In genomic region chrX:10047631-10048030, GRCh38 we compare ENCODE assay signal across 22 cellular contexts.
DNase-seq lines count a peak whose midpoint lies in the region; ATAC-seq and TF ChIP-seq lines count a peak whose summit lies in the region.
"Had no signal": no experiment of that assay in that cellular context is flagged by ENCODE, and none has a peak within 500 bp of the region (broad histone marks: within the 10 kb centered on the region; RNA-seq: fewer than 3 reads in every experiment).

No MANE protein-coding gene starts in this region.

- peak; percentile 27 for DNase-seq in sciatic nerve (ENCODE audit: low spot score)
- no peak for DNase-seq in activated T-helper 1 cell treated with anti-CD3 and anti-CD28 coated beads, Interleukin-12 subunit alpha, Interleukin-12 subunit beta, Interleukin-2, Interleukin-4 antibody, amounts not matched to agents 30 ng/mL and 10 ng/mL and 1 ng/mL, durations not matched to agents 14 hours and 24 hours and 36 hours (ENCODE audit: low spot score)
- no peak for DNase-seq in activated CD4-positive, alpha-beta T cell treated with anti-CD3 and anti-CD28 coated beads, Interleukin-2, amount 50 U/mL, for 1 hour
- DNase-seq in glutamatergic neuron, result no peak
- DNase-seq: ACHN; activated CD8-positive, alpha-beta T cell treated with anti-CD3 and anti-CD28 coated beads, Interleukin-2, amount 10 ng/mL, durations not matched to agents 7 days and 5 days; activated naive CD8-positive, alpha-beta T cell treated with anti-CD3 and anti-CD28 coated beads, Interleukin-2, amount 10 ng/mL, durations not matched to agents 7 days and 5 days; activated T-cell treated with anti-CD3 and anti-CD28 coated beads, Interleukin-2, amount 50 U/mL, for 4 hours; MM.1S; NCI-H69; stimulated activated CD4-positive, alpha-beta T cell treated with anti-CD3 and anti-CD28 coated beads, Interleukin-2, amount 100 ng/mL, for 24 hours; stimulated activated naive CD8-positive, alpha-beta T cell treated with anti-CD3 and anti-CD28 coated beads, Interleukin-15, Interleukin-2, amounts not matched to agents 100 U/mL and 50 U/mL, for 24 hours; T-helper 2 cell; uterus; WERI-Rb-1 had no signal

- H3K4me3 Mint-ChIP-seq in activated T-helper 1 cell treated with anti-CD3 and anti-CD28 coated beads, Interleukin-12 subunit alpha, Interleukin-12 subunit beta, Interleukin-2, Interleukin-4 antibody, amounts not matched to agents 30 ng/mL and 10 ng/mL and 1 ng/mL, durations not matched to agents 14 hours and 24 hours and 36 hours, result no peak overlapping the region
- H3K4me3 Mint-ChIP-seq in glutamatergic neuron (ENCODE audit: unreplicated experiment), result no peak overlapping the region
- H3K4me3 Mint-ChIP-seq: activated CD8-positive, alpha-beta T cell treated with anti-CD3 and anti-CD28 coated beads, Interleukin-2, amount 10 ng/mL, durations not matched to agents 7 days and 5 days; activated naive CD8-positive, alpha-beta T cell treated with anti-CD3 and anti-CD28 coated beads, Interleukin-2, amount 10 ng/mL, durations not matched to agents 7 days and 5 days; activated T-cell treated with anti-CD3 and anti-CD28 coated beads, Interleukin-2, amount 50 U/mL, for 4 hours; CD14-positive monocyte; dendritic cell treated with granulocyte-macrophage colony-stimulating factor and Interleukin-4, amounts not matched to agents 40 ng/mL and 50 ng/mL, for 4 days had no signal

- no peaks in the 10 kb centered on the region for H3K27me3 ChIP-seq in ACC112 (ENCODE audit: insufficient read depth, low read length)
- no peaks in the 10 kb centered on the region for H3K27me3 ChIP-seq in HUES64 (ENCODE audit: insufficient read depth, low read length)
- no peaks in the 10 kb centered on the region for H3K27me3 ChIP-seq in gastroesophageal sphincter
- H3K27me3 ChIP-seq: uterus had no signal

- TF ChIP-seq EP300 in gastroesophageal sphincter (IDR thresholded peaks at IDR 0.05), result no peak

- H3K9me3 Mint-ChIP-seq in activated T-helper 1 cell treated with anti-CD3 and anti-CD28 coated beads, Interleukin-12 subunit alpha, Interleukin-12 subunit beta, Interleukin-2, Interleukin-4 antibody, amounts not matched to agents 30 ng/mL and 10 ng/mL and 1 ng/mL, durations not matched to agents 14 hours and 24 hours and 36 hours, result no peaks in the 10 kb centered on the region
- peaks cover 2% of the 10 kb centered on the region for H3K9me3 Mint-ChIP-seq in glutamatergic neuron (ENCODE audit: unreplicated experiment)
- H3K9me3 Mint-ChIP-seq: activated naive CD8-positive, alpha-beta T cell treated with anti-CD3 and anti-CD28 coated beads, Interleukin-2, amount 10 ng/mL, durations not matched to agents 7 days and 5 days; activated T-cell treated with anti-CD3 and anti-CD28 coated beads, Interleukin-2, amount 50 U/mL, for 4 hours; dendritic cell treated with granulocyte-macrophage colony-stimulating factor and Interleukin-4, amounts not matched to agents 40 ng/mL and 50 ng/mL, for 4 days had no signal

- no peak overlapping the region for H3K27ac Mint-ChIP-seq in activated T-helper 1 cell treated with anti-CD3 and anti-CD28 coated beads, Interleukin-12 subunit alpha, Interleukin-12 subunit beta, Interleukin-2, Interleukin-4 antibody, amounts not matched to agents 30 ng/mL and 10 ng/mL and 1 ng/mL, durations not matched to agents 14 hours and 24 hours and 36 hours
- H3K27ac Mint-ChIP-seq in glutamatergic neuron (ENCODE audit: unreplicated experiment), result no peak overlapping the region
- H3K27ac Mint-ChIP-seq: activated CD8-positive, alpha-beta T cell treated with anti-CD3 and anti-CD28 coated beads, Interleukin-2, amount 10 ng/mL, durations not matched to agents 7 days and 5 days; activated naive CD8-positive, alpha-beta T cell treated with anti-CD3 and anti-CD28 coated beads, Interleukin-2, amount 10 ng/mL, durations not matched to agents 7 days and 5 days; CD14-positive monocyte; dendritic cell treated with granulocyte-macrophage colony-stimulating factor and Interleukin-4, amounts not matched to agents 40 ng/mL and 50 ng/mL, for 4 days had no signal

- H2AFZ ChIP-seq in ACC112 (ENCODE audit: low read length, unreplicated experiment), result no peak overlapping the region

- H3K36me3 Mint-ChIP-seq in activated T-helper 1 cell treated with anti-CD3 and anti-CD28 coated beads, Interleukin-12 subunit alpha, Interleukin-12 subunit beta, Interleukin-2, Interleukin-4 antibody, amounts not matched to agents 30 ng/mL and 10 ng/mL and 1 ng/mL, durations not matched to agents 14 hours and 24 hours and 36 hours (ENCODE audit: low read depth), result no peaks in the 10 kb centered on the region
- H3K36me3 Mint-ChIP-seq in glutamatergic neuron (ENCODE audit: unreplicated experiment), result no peaks in the 10 kb centered on the region
- H3K36me3 Mint-ChIP-seq: activated naive CD8-positive, alpha-beta T cell treated with anti-CD3 and anti-CD28 coated beads, Interleukin-2, amount 10 ng/mL, durations not matched to agents 7 days and 5 days; CD14-positive monocyte had no signal

- TF ChIP-seq CTCF in gastroesophageal sphincter (IDR thresholded peaks at IDR 0.05), result no peak
- TF ChIP-seq CTCF in glutamatergic neuron (IDR thresholded peaks at IDR 0.05; ENCODE audit: partially characterized antibody, unreplicated experiment), result no peak

- WGBS in HUES64, result 64% methylated on average over 6 of the region's 6 CpGs
- WGBS in gastroesophageal sphincter (ENCODE audit: low coverage in 1 of 2), 2 donors, result 42% methylated on average over 5 of the region's 6 CpGs; no CpG with 5 or more reads in 1 of the 2 donors

- H3K79me2 ChIP-seq in ACC112 (ENCODE audit: control insufficient read depth, insufficient read depth, low read length, unreplicated experiment), result peaks cover 23% of the 10 kb centered on the region

- H3K9me3 ChIP-seq in HUES64 (ENCODE audit: insufficient read depth, low read depth, low read length), result no peaks in the 10 kb centered on the region
- H3K9me3 ChIP-seq in gastroesophageal sphincter, result no peaks in the 10 kb centered on the region
- H3K9me3 ChIP-seq: uterus had no signal

- TF ChIP-seq POLR2A in gastroesophageal sphincter (IDR thresholded peaks at IDR 0.05), result no peak

- peaks cover 20% of the 10 kb centered on the region for H3K4me1 Mint-ChIP-seq in activated T-helper 1 cell treated with anti-CD3 and anti-CD28 coated beads, Interleukin-12 subunit alpha, Interleukin-12 subunit beta, Interleukin-2, Interleukin-4 antibody, amounts not matched to agents 30 ng/mL and 10 ng/mL and 1 ng/mL, durations not matched to agents 14 hours and 24 hours and 36 hours (ENCODE audit: low read depth)
- peaks cover 12% of the 10 kb centered on the region for H3K4me1 Mint-ChIP-seq in glutamatergic neuron (ENCODE audit: low read depth, unreplicated experiment)
- H3K4me1 Mint-ChIP-seq: CD14-positive monocyte had no signal

- no peak overlapping the region for H3K9ac ChIP-seq in HUES64 (ENCODE audit: low read depth, low read length)

- intact Hi-C loops in sciatic nerve (cut with DNase I), result no loop called here
- intact Hi-C loops in activated T-helper 1 cell treated with anti-CD3 and anti-CD28 coated beads, Interleukin-12 subunit alpha, Interleukin-12 subunit beta, Interleukin-2, Interleukin-4 antibody, amounts not matched to agents 30 ng/mL and 10 ng/mL and 1 ng/mL, durations not matched to agents 14 hours and 24 hours and 36 hours (cut with micrococcal nuclease), result no loop called here

- no peaks in the 10 kb centered on the region for H3K36me3 ChIP-seq in ACC112 (ENCODE audit: insufficient read depth, low read length)
- H3K36me3 ChIP-seq in HUES64 (ENCODE audit: insufficient read depth, low read length), result no peaks in the 10 kb centered on the region
- no peaks in the 10 kb centered on the region for H3K36me3 ChIP-seq in gastroesophageal sphincter
- H3K36me3 ChIP-seq: uterus, WERI-Rb-1 had no signal

- H3K4me1 ChIP-seq in ACC112 (ENCODE audit: control insufficient read depth, insufficient read depth, low read length, unreplicated experiment) (peaks cover 14% of the 10 kb centered on the region), HUES64 (ENCODE audit: insufficient read depth, low read length) (peaks cover 35% of the 10 kb centered on the region), gastroesophageal sphincter (peaks cover 4 to 81% (median 16%) of the 10 kb centered on the region in 3 donors)

- H3K27me3 Mint-ChIP-seq in activated T-helper 1 cell treated with anti-CD3 and anti-CD28 coated beads, Interleukin-12 subunit alpha, Interleukin-12 subunit beta, Interleukin-2, Interleukin-4 antibody, amounts not matched to agents 30 ng/mL and 10 ng/mL and 1 ng/mL, durations not matched to agents 14 hours and 24 hours and 36 hours (ENCODE audit: insufficient read depth), result no peaks in the 10 kb centered on the region
- H3K27me3 Mint-ChIP-seq in glutamatergic neuron (ENCODE audit: unreplicated experiment), result peaks cover 2% of the 10 kb centered on the region
- H3K27me3 Mint-ChIP-seq: activated naive CD8-positive, alpha-beta T cell treated with anti-CD3 and anti-CD28 coated beads, Interleukin-2, amount 10 ng/mL, durations not matched to agents 7 days and 5 days; dendritic cell treated with granulocyte-macrophage colony-stimulating factor and Interleukin-4, amounts not matched to agents 40 ng/mL and 50 ng/mL, for 4 days had no signal

- H3K27ac ChIP-seq in ACC112 (ENCODE audit: low read depth, low read length), result no peak overlapping the region
- H3K27ac ChIP-seq in HUES64 (ENCODE audit: low read depth, low read length), result 0 out of 2 replicates have a peak overlapping the region, but pooled peaks have one; percentile 35
- peak overlapping the region in 3 of 4 donors; percentile 21 to 64 (median 49) for H3K27ac ChIP-seq in gastroesophageal sphincter
- H3K27ac ChIP-seq: uterus, WERI-Rb-1 had no signal

- ATAC-seq in gastroesophageal sphincter (no peak), sciatic nerve (no peak), GM21381 (IDR thresholded peaks at IDR 0.05; ENCODE audit: unreplicated experiment) (no peak)
- ATAC-seq: activated CD8-positive, alpha-beta T cell treated with anti-CD3 and anti-CD28 coated beads, Interleukin-2, amount 10 ng/mL, durations not matched to agents 7 days and 5 days; activated T-cell treated with anti-CD3 and anti-CD28 coated beads, Interleukin-2, amount 50 U/mL, for 4 hours; left lobe of liver; stimulated activated naive CD8-positive, alpha-beta T cell treated with anti-CD3 and anti-CD28 coated beads, Interleukin-15, Interleukin-2, amounts not matched to agents 100 U/mL and 50 U/mL, for 24 hours had no signal

- 0 out of 2 replicates have a peak overlapping the region, but pooled peaks have one; percentile 64 for H3K4me3 ChIP-seq in ACC112 (ENCODE audit: low read depth, low read length)
- H3K4me3 ChIP-seq in HUES64 (ENCODE audit: low read length), result no peak overlapping the region
- no peak overlapping the region for H3K4me3 ChIP-seq in gastroesophageal sphincter
- H3K4me3 ChIP-seq: uterus had no signal
